In the genomic region with DNA sequence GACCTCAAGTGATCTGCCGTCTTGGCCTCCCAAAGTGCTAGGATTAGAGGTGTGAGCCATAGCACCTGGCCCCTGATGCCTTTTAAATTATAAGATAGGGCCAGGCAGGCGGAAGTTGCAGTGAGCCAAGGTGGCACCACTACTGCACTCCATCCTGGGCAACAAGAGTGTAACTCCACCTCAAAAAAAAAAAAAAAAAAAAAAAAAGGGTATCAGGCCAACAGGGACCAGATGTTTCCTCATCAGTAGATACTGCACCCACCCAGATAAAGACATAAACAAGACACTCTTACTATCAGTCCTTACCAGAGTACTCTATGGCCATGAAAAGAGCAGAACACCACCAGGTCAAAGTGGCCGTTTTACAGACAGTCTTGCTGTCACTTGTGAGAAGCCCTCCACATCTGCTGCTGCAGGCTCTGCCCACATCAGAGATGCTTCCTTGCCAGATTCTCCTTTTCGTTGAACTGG, we compare ENCODE assay signal across 8 cellular contexts. TPM values are rescaled to one million over a fixed set of nuclear protein-coding genes. Genes with fewer than 3 reads are reported as not detected.
A peak's percentile ranks its signal among the peaks of the same experiment; 100 is the strongest.
DNase-seq lines count a peak whose midpoint lies in the region; ATAC-seq and TF ChIP-seq lines count a peak whose summit lies in the region.
"Had no signal": no experiment of that assay in that cellular context is flagged by ENCODE, and none has a peak within 500 bp of the region (broad histone marks: within the 10 kb centered on the region; RNA-seq: fewer than 3 reads in every experiment).

No MANE protein-coding gene starts in this region.

- H3K27me3 ChIP-seq in HUES64 (ENCODE audit: insufficient read depth, low read length), result no peaks in the 10 kb centered on the region

- 97% methylated on average over 4 of the region's 4 CpGs for WGBS in HUES64

- no peak overlapping the region for H3K27ac ChIP-seq in HUES64 (ENCODE audit: low read depth, low read length)
- H3K27ac ChIP-seq: coronary artery had no signal

- peaks cover 0 to 3% (median 0%) of the 10 kb centered on the region in 3 donors for H3K27me3 Mint-ChIP-seq in CD14-positive monocyte (ENCODE audit: low read depth in 3 of 3)
- no peaks in the 10 kb centered on the region for H3K27me3 Mint-ChIP-seq in activated naive CD8-positive, alpha-beta T cell treated with anti-CD3 and anti-CD28 coated beads, Interleukin-2, amount 50 U/mL, for 24 hours

- H3K36me3 ChIP-seq in HUES64 (ENCODE audit: insufficient read depth, low read length), result peaks cover 15% of the 10 kb centered on the region

- no peak overlapping the region for H3K9ac ChIP-seq in HUES64 (ENCODE audit: low read depth, low read length)

- no peaks in the 10 kb centered on the region for H3K9me3 ChIP-seq in HUES64 (ENCODE audit: insufficient read depth, low read depth, low read length)

- H3K4me3 ChIP-seq in HUES64 (ENCODE audit: low read length), result peak overlapping the region; percentile 27; the same call in 1 of the 2 replicates
- H3K4me3 ChIP-seq: coronary artery had no signal

- no peak overlapping the region for H3K4me3 Mint-ChIP-seq in CD14-positive monocyte
- peak overlapping the region; percentile 93 for H3K4me3 Mint-ChIP-seq in activated naive CD8-positive, alpha-beta T cell treated with anti-CD3 and anti-CD28 coated beads, Interleukin-2, amount 50 U/mL, for 24 hours

- no peak for TF ChIP-seq CTCF in CD14-positive monocyte (IDR thresholded peaks at IDR 0.05)

- peaks cover 12% of the 10 kb centered on the region for H3K4me1 ChIP-seq in HUES64 (ENCODE audit: insufficient read depth, low read length)

- peaks cover 42% of the 10 kb centered on the region for H3K4me1 Mint-ChIP-seq in CD14-positive monocyte
- H3K4me1 Mint-ChIP-seq in activated naive CD8-positive, alpha-beta T cell treated with anti-CD3 and anti-CD28 coated beads, Interleukin-2, amount 50 U/mL, for 24 hours, result peaks cover 29% of the 10 kb centered on the region

- intact Hi-C loops in CD14-positive monocyte (cut with micrococcal nuclease), result loop anchor here (5.0 to 10.0 kb wide), 5 partner anchors 33 to 137 kb away; partner anchors contain the start of genes DIP2A (in 1 of the 2), LSS (in 1 of the 2), MCM3AP (in 1 of the 2) and SPATC1L (in 1 of the 2)

- peaks cover 0 to 10% of the 10 kb centered on the region in 2 donors for H3K36me3 Mint-ChIP-seq in CD14-positive monocyte
- peaks cover 25% of the 10 kb centered on the region for H3K36me3 Mint-ChIP-seq in activated naive CD8-positive, alpha-beta T cell treated with anti-CD3 and anti-CD28 coated beads, Interleukin-2, amount 50 U/mL, for 24 hours (ENCODE audit: low read depth)

- H3K27ac Mint-ChIP-seq in CD14-positive monocyte, result peak overlapping the region in 4 of 7 donors; percentile 40 to 79 (median 55)
- no peak overlapping the region for H3K27ac Mint-ChIP-seq in activated naive CD8-positive, alpha-beta T cell treated with anti-CD3 and anti-CD28 coated beads, Interleukin-2, amount 50 U/mL, for 24 hours

- DNase-seq in CD14-positive monocyte (ENCODE audit: low spot score), result no peak
- DNase-seq in activated naive CD8-positive, alpha-beta T cell treated with anti-CD3 and anti-CD28 coated beads, Interleukin-2, amount 50 U/mL, for 24 hours, result no peak
- no peak for DNase-seq in DMS153 (lab: John Stamatoyannopoulos, UW)
- DNase-seq in AG08396 (ENCODE audit: low spot score), result no peak
- DNase-seq: HCEC 1CT had no signal

- peaks cover 0 to 4% (median 0%) of the 10 kb centered on the region in 7 donors for H3K9me3 Mint-ChIP-seq in CD14-positive monocyte
- no peaks in the 10 kb centered on the region for H3K9me3 Mint-ChIP-seq in activated naive CD8-positive, alpha-beta T cell treated with anti-CD3 and anti-CD28 coated beads, Interleukin-2, amount 50 U/mL, for 24 hours

- ATAC-seq in activated naive CD8-positive, alpha-beta T cell treated with anti-CD3 and anti-CD28 coated beads, Interleukin-2, amount 50 U/mL, for 24 hours, result no peak
- no peak for ATAC-seq in GM21367 (IDR thresholded peaks at IDR 0.05; ENCODE audit: unreplicated experiment)

RNA-seq across cellular contexts. Expression of gene C21orf58, which starts 3.3 kb away (rescaled TPM):
- under 1 TPM; 0.15 to 0.21 TPM for polyA plus RNA-seq in CD14-positive monocyte
- 8.8 TPM for polyA plus RNA-seq in HUES64 (2013, experiment 1 of 2)
- 11.2 TPM for polyA plus RNA-seq in HUES64 (2013, experiment 2 of 2)

RNA-seq across cellular contexts. Expression of gene PCNT, which starts 3.6 kb away (rescaled TPM):
- 1 to 10 TPM; 4.2 to 5.1 TPM for polyA plus RNA-seq in CD14-positive monocyte
- polyA plus RNA-seq in HUES64 (2013, experiment 1 of 2), result 19.5 TPM
- 17.4 TPM for polyA plus RNA-seq in HUES64 (2013, experiment 2 of 2)

RNA-seq across cellular contexts. Expression of gene YBEY, which starts 34.2 kb away (rescaled TPM):
- polyA plus RNA-seq in CD14-positive monocyte, result 1 to 10 TPM; 4.1 to 5.2 TPM
- 32.6 TPM for polyA plus RNA-seq in HUES64 (2013, experiment 1 of 2)
- polyA plus RNA-seq in HUES64 (2013, experiment 2 of 2), result 33.0 TPM

RNA-seq across cellular contexts. Expression of gene MCM3AP, which starts 35.0 kb away (rescaled TPM):
- polyA plus RNA-seq in CD14-positive monocyte, result 10 to 100 TPM; 30.9 to 32.7 TPM
- polyA plus RNA-seq in HUES64 (2013, experiment 1 of 2), result 73.6 TPM
- polyA plus RNA-seq in HUES64 (2013, experiment 2 of 2), result 62.8 TPM
